Comparison of ENCODE assay signal across 8 cellular contexts in genomic region chr19:48994035-48994386, GRCh38. TPM values are rescaled to one million over a fixed set of nuclear protein-coding genes. Genes with fewer than 3 reads are reported as not detected.
A peak's percentile ranks its signal among the peaks of the same experiment; 100 is the strongest.
DNase-seq lines count a peak whose midpoint lies in the region; ATAC-seq and TF ChIP-seq lines count a peak whose summit lies in the region.

No MANE protein-coding gene starts in this region.

- H3K4me1 ChIP-seq in right atrium auricular region (peaks cover 0 to 40% of the 10 kb centered on the region in 2 donors), aorta (ENCODE audit: control insufficient read depth in 1 of 2, insufficient read depth in 2 of 2, low read length in 2 of 2) (no peaks in the 10 kb centered on the region)

- H3K36me3 ChIP-seq in right atrium auricular region (peaks cover 1% of the 10 kb centered on the region), aorta (ENCODE audit: control insufficient read depth in 1 of 2, insufficient read depth in 2 of 2, low read length in 1 of 2) (no peaks in the 10 kb centered on the region)

- H3K27ac Mint-ChIP-seq in MCF 10A (ENCODE audit: low read depth, unreplicated experiment), result peak overlapping the region; percentile 95
- H3K27ac Mint-ChIP-seq in mesothelial cell of epicardium, result peak overlapping the region; percentile 99

- peak overlapping the region; percentile 91 to 95 for H3K27ac ChIP-seq in right atrium auricular region
- H3K27ac ChIP-seq in aorta (ENCODE audit: low read depth in 1 of 2, low read length in 2 of 2), result peak overlapping the region in 1 of 2 donors; percentile 33

- peak overlapping the region; percentile 75 for H3K4me3 ChIP-seq in right atrium auricular region
- peak overlapping the region; percentile 60 to 63 for H3K4me3 ChIP-seq in aorta (ENCODE audit: low read length in 2 of 2)

- ATAC-seq in left cardiac atrium (no peak), aorta (ENCODE audit: low FRiP score) (no peak), GM18520 (IDR thresholded peaks at IDR 0.05; ENCODE audit: unreplicated experiment) (no peak), GM18868 (IDR thresholded peaks at IDR 0.05; ENCODE audit: unreplicated experiment) (no peak)

- no peaks in the 10 kb centered on the region for H3K9me3 ChIP-seq in right atrium auricular region
- H3K9me3 ChIP-seq in aorta (ENCODE audit: control insufficient read depth, low read length), result no peaks in the 10 kb centered on the region

- POLR2A ChIA-PET in MCF 10A (lab: Yijun Ruan, JAX), result interaction anchor here (0.6 to 3.9 kb wide), 37 partner anchors 11 to 648 kb away, joined by 3 to 98 read pairs (median 4); partner anchors contain the start of genes ALDH16A1, CGB7, DBP and DHDH

- H3K4me1 Mint-ChIP-seq in MCF 10A (ENCODE audit: insufficient read depth, unreplicated experiment) (peaks cover 34% of the 10 kb centered on the region), mesothelial cell of epicardium (peaks cover 31% of the 10 kb centered on the region)

- 0 to 2% methylated on average over 13 of the region's 13 CpGs for WGBS in aorta, 2 donors

- no peaks in the 10 kb centered on the region for H3K27me3 ChIP-seq in right atrium auricular region
- no peaks in the 10 kb centered on the region for H3K27me3 ChIP-seq in aorta (ENCODE audit: control insufficient read depth in 1 of 2, insufficient read depth in 2 of 2, low read length in 1 of 2)

- H3K27me3 Mint-ChIP-seq in MCF 10A (ENCODE audit: insufficient read depth, unreplicated experiment) (no peaks in the 10 kb centered on the region), mesothelial cell of epicardium (ENCODE audit: low read depth) (no peaks in the 10 kb centered on the region)

- no peak for TF ChIP-seq CTCF in right atrium auricular region (IDR thresholded peaks at IDR 0.05)
- no peak for TF ChIP-seq CTCF in MCF 10A (IDR thresholded peaks at IDR 0.05; ENCODE audit: unreplicated experiment)
- TF ChIP-seq CTCF in mesothelial cell of epicardium (IDR thresholded peaks at IDR 0.05; ENCODE audit: unreplicated experiment), result no peak

- no TSS peak for BruUV-seq in MCF 10A (replicated peaks; lab: Mats Ljungman, UMichigan)

- CTCF ChIA-PET in MCF 10A (lab: Yijun Ruan, JAX), result interaction anchor here (0.6 to 3.0 kb wide), 11 partner anchors 10 to 245 kb away, joined by 3 to 39 read pairs (median 6); partner anchors contain the start of gene LIN7B

- peak overlapping the region; percentile 95 for H3K4me3 Mint-ChIP-seq in MCF 10A (ENCODE audit: unreplicated experiment)
- peak overlapping the region; percentile 93 for H3K4me3 Mint-ChIP-seq in mesothelial cell of epicardium

- DNase-seq in right atrium auricular region (ENCODE audit: low spot score) (no peak), left cardiac atrium (no peak), MCF 10A (ENCODE audit: unreplicated experiment) (no peak), mesothelial cell of epicardium (ENCODE audit: low spot score in 2 of 2, unreplicated experiment in 2 of 2) (no peak), aorta (peak in 1 of 2 donors; percentile 77), inferior parietal cortex (ENCODE audit: extremely low spot score) (no peak)

- no peaks in the 10 kb centered on the region for H3K9me3 Mint-ChIP-seq in MCF 10A (ENCODE audit: unreplicated experiment)
- no peaks in the 10 kb centered on the region for H3K9me3 Mint-ChIP-seq in mesothelial cell of epicardium

- peaks cover 35% of the 10 kb centered on the region for H3K36me3 Mint-ChIP-seq in MCF 10A (ENCODE audit: insufficient read depth, unreplicated experiment)
- peaks cover 5% of the 10 kb centered on the region for H3K36me3 Mint-ChIP-seq in mesothelial cell of epicardium

- intact Hi-C loops in left cardiac atrium (cut with DNase I), result loop anchor here in 1 of 2 donors (10.0 kb wide), 1 partner anchor 81 kb away; the partner anchor contains the start of gene KCNA7
- intact Hi-C loops in MCF 10A (cut with micrococcal nuclease), result loop anchor here (10.0 kb wide), 1 partner anchor 231 kb away; no protein-coding TSS in a partner anchor
- intact Hi-C loops in aorta (cut with DNase I), result loop anchor here in 1 of 2 donors (10.0 kb wide), 1 partner anchor 151 kb away; no protein-coding TSS in a partner anchor

RNA-seq across cellular contexts. Expression of gene RUVBL2, which starts 0.3 kb away (rescaled TPM):
- total RNA-seq in right atrium auricular region, result 10 to 100 TPM; 49.1 to 87.7 TPM
- 10 to 100 TPM; 39.3 to 50.0 TPM for total RNA-seq in left cardiac atrium
- 126 and 156 TPM in 2 replicates for total RNA-seq in MCF 10A (2022)
- 62.2 to 67.5 TPM (median 64.2 TPM) in 3 replicates for total RNA-seq in mesothelial cell of epicardium
- total RNA-seq in aorta, result 10 to 100 TPM; 28.9 to 42.1 TPM
- polyA plus RNA-seq in aorta, result 10 to 100 TPM; 34.6 to 62.2 TPM

RNA-seq across cellular contexts. Expression of gene GYS1, which starts 0.9 kb away (rescaled TPM):
- total RNA-seq in right atrium auricular region, result 10 to 100 TPM; 72.1 to 88.1 TPM
- 10 to 100 TPM; 66.4 to 95.7 TPM for total RNA-seq in left cardiac atrium
- total RNA-seq in MCF 10A (2022), result 29.7 and 42.7 TPM in 2 replicates
- total RNA-seq in mesothelial cell of epicardium, result 53.6 to 60.5 TPM (median 58.8 TPM) in 3 replicates
- 10 to 100 TPM; 47.5 to 61.9 TPM for total RNA-seq in aorta
- polyA plus RNA-seq in aorta, result 10 to 100 TPM; 21.5 to 31.7 TPM

RNA-seq across cellular contexts. Expression of gene LHB, which starts 22.9 kb away (rescaled TPM):
- total RNA-seq in right atrium auricular region (not detected), left cardiac atrium (under 1 TPM in 1 of 2 donors, not detected in 1; 0.55 TPM), MCF 10A (2022) (not detected in 2 replicates), mesothelial cell of epicardium (not detected in 3 replicates), aorta (under 1 TPM in 1 of 2 donors, not detected in 1; 0.84 TPM)
- polyA plus RNA-seq in aorta, result 1 to 10 TPM; 1.8 to 2.2 TPM

RNA-seq across cellular contexts. Expression of gene FTL, which starts 28.9 kb away (rescaled TPM):
- total RNA-seq in right atrium auricular region (1,000 to 10,000 TPM; 1,493 to 3,053 TPM), left cardiac atrium (1,000 to 10,000 TPM; 1,813 to 2,086 TPM), MCF 10A (2022) (275 and 390 TPM in 2 replicates), mesothelial cell of epicardium (1,022 to 1,078 TPM (median 1,064 TPM) in 3 replicates), aorta (1,000 to 10,000 TPM; 3,184 to 3,823 TPM)
- polyA plus RNA-seq in aorta, result over 10,000 TPM in 1 of 2 donors, 1,000 to 10,000 TPM in 1; 6,798 to 17,889 TPM

RNA-seq across cellular contexts. Expression of gene CGB3, which starts 30.1 kb away (rescaled TPM):
- total RNA-seq in right atrium auricular region (not detected), left cardiac atrium (not detected), MCF 10A (2022) (not detected in 2 replicates), mesothelial cell of epicardium (not detected in 3 replicates), aorta (not detected)
- polyA plus RNA-seq in aorta, result not detected
